8 cellular contexts compared by ENCODE assay signal in genomic region chr19:49301165-49301865, GRCh38. TPM values are rescaled to one million over a fixed set of nuclear protein-coding genes. Genes with fewer than 3 reads are reported as not detected.
DNase-seq lines count a peak whose midpoint lies in the region; ATAC-seq, FAIRE-seq and TF ChIP-seq lines count a peak whose summit lies in the region.

No MANE protein-coding gene starts in this region.

- DNase-seq in GM12892 (ENCODE audit: insufficient read length) (peak; percentile 73), Karpas-422 (peak; percentile 98), SKM-1 (lab: John Stamatoyannopoulos, UW; ENCODE audit: unreplicated experiment) (peak; percentile 25), cardiac muscle cell (ENCODE audit: low read depth in 1 of 2, low spot score in 1 of 2) (peak; percentile 79 to 80), prostate gland (ENCODE audit: low spot score) (peak; percentile 46), upper lobe of left lung (peak; percentile 73 to 85)
- peak; percentile 79 for DNase-seq in activated naive CD4-positive, alpha-beta T cell treated with anti-CD3 and anti-CD28 coated beads, Interleukin-2, amount 50 U/mL, for 16 hours

- peak overlapping the region; percentile 52 for H3K9ac ChIP-seq in Karpas-422 (ENCODE audit: low read length)

- H3K4me2 ChIP-seq in Karpas-422 (ENCODE audit: low read depth, low read length, poor library complexity, severe bottlenecking), result peak overlapping the region; percentile 63

- peak overlapping the region; percentile 69 for H2AFZ ChIP-seq in Karpas-422 (ENCODE audit: low read length)

- no peaks in the 10 kb centered on the region for H3K79me2 ChIP-seq in Karpas-422 (ENCODE audit: low read length)

- WGBS in prostate gland, result 42% methylated on average over 4 of the region's 8 CpGs
- 27 to 33% methylated on average over 6 to 8 of the region's 8 CpGs for WGBS in upper lobe of left lung, 2 donors

- no peaks in the 10 kb centered on the region for H3K9me3 ChIP-seq in Karpas-422 (ENCODE audit: low read length)
- no peaks in the 10 kb centered on the region for H3K9me3 ChIP-seq in cardiac muscle cell (ENCODE audit: low read depth)
- no peaks in the 10 kb centered on the region for H3K9me3 ChIP-seq in prostate gland
- H3K9me3 ChIP-seq in upper lobe of left lung, result peaks cover 0 to 3% (median 0%) of the 10 kb centered on the region in 4 donors

- TF ChIP-seq CTCF in cardiac muscle cell (IDR thresholded peaks at IDR 0.05; ENCODE audit: low read depth, low read length) (peak; percentile 98), prostate gland (IDR thresholded peaks at IDR 0.05) (peak in 3 of 4 experiments; percentile 50 to 67 (median 67)), upper lobe of left lung (IDR thresholded peaks at IDR 0.05) (peak; percentile 73 to 84 (median 81))

- no peak for TF ChIP-seq POLR2A in GM12892 (IDR thresholded peaks at IDR 0.05; ENCODE audit: low read depth, low read length)
- no peak for TF ChIP-seq POLR2A in prostate gland (IDR thresholded peaks at IDR 0.05)
- TF ChIP-seq POLR2A in upper lobe of left lung (IDR thresholded peaks at IDR 0.05), result no peak

- FAIRE-seq in GM12892 (lab: Jason Lieb, UNC), result peak; percentile 98

- H3K4me1 ChIP-seq in Karpas-422 (ENCODE audit: low read length) (peaks cover 22% of the 10 kb centered on the region), cardiac muscle cell (ENCODE audit: low read depth) (no peaks in the 10 kb centered on the region), prostate gland (replicated peaks) (no peaks in the 10 kb centered on the region), upper lobe of left lung (peaks cover 0 to 6% (median 4%) of the 10 kb centered on the region in 4 donors)

- peaks cover 36% of the 10 kb centered on the region for H3K36me3 ChIP-seq in Karpas-422 (ENCODE audit: insufficient read depth, low read length)
- peaks cover 3% of the 10 kb centered on the region for H3K36me3 ChIP-seq in cardiac muscle cell
- no peaks in the 10 kb centered on the region for H3K36me3 ChIP-seq in prostate gland
- H3K36me3 ChIP-seq in upper lobe of left lung, result no peaks in the 10 kb centered on the region

- intact Hi-C loops in prostate gland (cut with DNase I), result no loop called here

- no peak for TF ChIP-seq EP300 in upper lobe of left lung (IDR thresholded peaks at IDR 0.05)

- no peaks in the 10 kb centered on the region for H3K9me2 ChIP-seq in Karpas-422 (replicated peaks; ENCODE audit: insufficient read depth, low read length)

- H4K20me1 ChIP-seq in Karpas-422 (ENCODE audit: insufficient read depth, low read depth, low read length), result no peaks in the 10 kb centered on the region

- H3K27ac ChIP-seq in Karpas-422 (ENCODE audit: low read length) (peak overlapping the region; percentile 79), cardiac muscle cell (no peak overlapping the region), prostate gland (no peak overlapping the region), upper lobe of left lung (no peak overlapping the region)

- H3K4me3 ChIP-seq in Karpas-422 (ENCODE audit: low read length) (no peak overlapping the region; the same call in 1 of the 2 replicates), cardiac muscle cell (no peak overlapping the region), prostate gland (no peak overlapping the region), upper lobe of left lung (peak overlapping the region in 2 of 4 donors; percentile 8 to 27)

- H3K27me3 ChIP-seq in Karpas-422 (ENCODE audit: low read length), result no peaks in the 10 kb centered on the region
- H3K27me3 ChIP-seq in cardiac muscle cell, result no peaks in the 10 kb centered on the region
- no peaks in the 10 kb centered on the region for H3K27me3 ChIP-seq in prostate gland (replicated peaks; ENCODE audit: insufficient read depth)
- H3K27me3 ChIP-seq in upper lobe of left lung, result no peaks in the 10 kb centered on the region

- ATAC-seq in upper lobe of left lung (ENCODE audit: low FRiP score in 2 of 2) (peak; percentile 92 to 93), HG03442 (IDR thresholded peaks at IDR 0.05; ENCODE audit: unreplicated experiment) (no peak)

RNA-seq across cellular contexts. Expression of gene SLC6A16, which starts 23.7 kb away (rescaled TPM):
- 1.8 TPM for polyA plus RNA-seq in GM12892 (2012; ENCODE audit: missing spikeins)
- 16.9 and 42.6 TPM in 2 replicates for total RNA-seq in Karpas-422 (2014; rRNA removed; shearing (Covaris generic); ENCODE audit: low replicate concordance)
- total RNA-seq in cardiac muscle cell (1.6 and 2.8 TPM in 2 replicates), prostate gland (1 to 10 TPM in 1 of 2 donors, under 1 TPM in 1; 0.59 to 4.3 TPM), upper lobe of left lung (1 to 10 TPM in 5 of 6 donors, under 1 TPM in 1; 0.44 to 4.2 (median 2.0) TPM)
- 4.0 and 6.5 TPM in 2 replicates for polyA plus RNA-seq in cardiac muscle cell

RNA-seq across cellular contexts. Expression of gene CD37, which starts 33.9 kb away (rescaled TPM):
- 159 TPM for polyA plus RNA-seq in GM12892 (2012; ENCODE audit: missing spikeins)
- total RNA-seq in Karpas-422 (2014; rRNA removed; shearing (Covaris generic); ENCODE audit: low replicate concordance), result 975 and 1,210 TPM in 2 replicates
- total RNA-seq in cardiac muscle cell (not detected in 2 replicates), prostate gland (10 to 100 TPM in 1 of 2 donors, 1 to 10 TPM in 1; 9.5 to 21.4 TPM), upper lobe of left lung (100 to 1,000 TPM in 4 of 6 donors, 10 to 100 TPM in 2; 63.5 to 156 (median 123) TPM)
- 11.9 and 17.9 TPM in 2 replicates for polyA plus RNA-seq in cardiac muscle cell

Comparison
In these comparisons a context has a peak if more than half of its experiments do, and no peak if none do; other contexts are left out.
1. DNase-seq: peak in every context shown above with its lines; median percentile 98 in Karpas-422; 80 in cardiac muscle cell; 79 in activated naive CD4-positive, alpha-beta T cell treated with anti-CD3 and anti-CD28 coated beads, Interleukin-2, amount 50 U/mL, for 16 hours; 79 in upper lobe of left lung; 73 in GM12892; 46 in prostate gland; 25 in SKM-1.
2. RNA of gene CD37, which starts 33.9 kb away (total RNA-seq): 975 to 1,210 TPM in Karpas-422, 63.5 to 156 TPM in upper lobe of left lung and 9.5 to 21.4 TPM in prostate gland; not detected in cardiac muscle cell; every median in the first group is over 10 times any median in the second.
3. Peak in every context shown above with its lines, with median percentiles within 50 percentile points of each other: CTCF ChIP-seq.